ENCODE assay signal across 7 cellular contexts in genomic region chr12:91733846-91734245, GRCh38.
DNase-seq lines count a peak whose midpoint lies in the region; FAIRE-seq and TF ChIP-seq lines count a peak whose summit lies in the region.
"Not testable (repeated sequence)": the region's sequence is repeated elsewhere in the genome, so short reads cannot be mapped to it uniquely, and the experiment has no call there.

No MANE protein-coding gene starts in this region.

- H3F3A ChIP-seq in GM23248 (ENCODE audit: insufficient read depth): peaks cover 11% of the 10 kb centered on the region; the same call in 1 of the 2 replicates

- DNase-seq in AG08395 (ENCODE audit: low spot score) (peak; percentile 9), BJ (ENCODE audit: low read depth) (peak; percentile 67), GM23248 (peak; percentile 64), M059J (ENCODE audit: low read depth) (peak; percentile 33), fibroblast of the aortic adventitia (ENCODE audit: low read depth) (peak; percentile 0), non-pigmented ciliary epithelial cell (ENCODE audit: low read depth) (peak; percentile 8)

- not testable (repeated sequence) for H3K27ac ChIP-seq in GM23248

- TF ChIP-seq CTCF in BJ (IDR thresholded peaks at IDR 0.05; ENCODE audit: insufficient read depth, low read depth, low read length); fibroblast of the aortic adventitia (IDR thresholded peaks at IDR 0.05; ENCODE audit: insufficient read depth, low read length): not testable (repeated sequence)

- not testable (repeated sequence) for H3K79me2 ChIP-seq in GM23248 (ENCODE audit: insufficient read depth)

- not testable (repeated sequence) for H3K4me2 ChIP-seq in GM23248 (ENCODE audit: unreplicated experiment)

- not testable (repeated sequence) for H3K9ac ChIP-seq in GM23248

- H3K36me3 ChIP-seq in BJ (ENCODE audit: control insufficient read depth, insufficient read depth, low read length); GM23248 (ENCODE audit: low read depth): not testable (repeated sequence)

- peak; percentile 98 for FAIRE-seq in endometrium (lab: Jason Lieb, UNC)

- not testable (repeated sequence) for H3K9me2 ChIP-seq in GM23248 (ENCODE audit: insufficient read depth)

- WGBS in GM23248 (ENCODE audit: low coverage in 1 of 2, low lambda C conversion rate in 2 of 2, missing lambda C conversion rate in 2 of 2), 2 experiments: 0 to 6% methylated on average over 1 of the region's 1 CpG

- CTCF ChIA-PET in BJ (lab: Yijun Ruan, JAX): not testable (repeated sequence)

- not testable (repeated sequence) for H3K4me1 ChIP-seq in GM23248 (ENCODE audit: insufficient read depth)

- H3K27me3 ChIP-seq in BJ (ENCODE audit: control insufficient read depth, insufficient read depth, low read length); GM23248 (replicated peaks; ENCODE audit: insufficient read depth): not testable (repeated sequence)

- H4K20me1 ChIP-seq in GM23248 (ENCODE audit: insufficient read depth): not testable (repeated sequence)

- POLR2A ChIA-PET in BJ (lab: Charles Lee): not testable (repeated sequence)

- not testable (repeated sequence) for H3K9me3 ChIP-seq in GM23248 (ENCODE audit: low read depth)

- in situ Hi-C loops in GM23248 (cut with MboI): not testable (repeated sequence)

- not testable (repeated sequence) for H2AFZ ChIP-seq in GM23248

- not testable (repeated sequence) for H3K4me3 ChIP-seq in BJ (ENCODE audit: low read depth, low read length); GM23248; fibroblast of the aortic adventitia (ENCODE audit: low read depth, low read length)

Comparison
In these comparisons a context has a peak if more than half of its experiments do, and no peak if none do; other contexts are left out.
1. DNase-seq: peak in every context shown above with its lines; median percentile 67 in BJ; 64 in GM23248; 33 in M059J; 9 in AG08395; 8 in non-pigmented ciliary epithelial cell; 0 in fibroblast of the aortic adventitia.